Comparison of ENCODE assay signal across 8 cellular contexts in the genomic region with DNA sequence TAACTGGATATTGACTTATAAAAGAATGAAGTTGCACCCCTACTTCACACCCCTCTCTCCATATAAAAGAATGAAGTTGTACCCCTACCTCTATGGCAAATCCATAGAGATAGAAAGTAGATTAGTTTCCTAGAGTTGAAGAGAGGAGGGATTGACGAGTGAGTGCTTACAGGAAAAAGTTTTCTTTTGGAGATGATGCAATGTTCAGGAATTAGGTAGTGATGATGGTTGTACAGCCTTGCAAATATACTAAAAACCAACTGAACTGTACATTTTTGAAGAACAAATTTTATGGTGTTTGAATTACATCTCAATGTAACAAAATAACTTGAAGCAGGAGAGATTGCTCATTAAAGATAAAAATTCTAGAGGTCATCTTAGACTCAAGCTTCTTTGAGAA.
"Had no signal": no experiment of that assay in that cellular context is flagged by ENCODE, and none has a peak within 500 bp of the region (broad histone marks: within the 10 kb centered on the region; RNA-seq: fewer than 3 reads in every experiment).

No MANE protein-coding gene starts in this region.

- H3K4me3 Mint-ChIP-seq: GM23338, HFFc6 had no signal

- H3K4me3 ChIP-seq: GM23338, HAP-1 had no signal

- H3K27ac ChIP-seq: KMS-11 had no signal

- H3K9me3 ChIP-seq: HAP-1 had no signal

- FAIRE-seq: HTR-8/SVneo had no signal

- H3K9me3 Mint-ChIP-seq: GM23338, HFFc6 had no signal

- H3K9ac ChIP-seq: KMS-11 had no signal

- ATAC-seq: GM23338, HCT116 had no signal

- H3K4me1 ChIP-seq: HAP-1 had no signal

- H3K36me3 ChIP-seq: HAP-1 had no signal

- H3K27ac Mint-ChIP-seq: GM23338, HFFc6 had no signal

- H2AFZ ChIP-seq: GM23338 had no signal

- H3K4me2 ChIP-seq: GM23338, KMS-11 had no signal

- DNase-seq: H7, HFFc6, KBM-7 had no signal
